Comparison of ENCODE assay signal across 9 cellular contexts in the genomic region with DNA sequence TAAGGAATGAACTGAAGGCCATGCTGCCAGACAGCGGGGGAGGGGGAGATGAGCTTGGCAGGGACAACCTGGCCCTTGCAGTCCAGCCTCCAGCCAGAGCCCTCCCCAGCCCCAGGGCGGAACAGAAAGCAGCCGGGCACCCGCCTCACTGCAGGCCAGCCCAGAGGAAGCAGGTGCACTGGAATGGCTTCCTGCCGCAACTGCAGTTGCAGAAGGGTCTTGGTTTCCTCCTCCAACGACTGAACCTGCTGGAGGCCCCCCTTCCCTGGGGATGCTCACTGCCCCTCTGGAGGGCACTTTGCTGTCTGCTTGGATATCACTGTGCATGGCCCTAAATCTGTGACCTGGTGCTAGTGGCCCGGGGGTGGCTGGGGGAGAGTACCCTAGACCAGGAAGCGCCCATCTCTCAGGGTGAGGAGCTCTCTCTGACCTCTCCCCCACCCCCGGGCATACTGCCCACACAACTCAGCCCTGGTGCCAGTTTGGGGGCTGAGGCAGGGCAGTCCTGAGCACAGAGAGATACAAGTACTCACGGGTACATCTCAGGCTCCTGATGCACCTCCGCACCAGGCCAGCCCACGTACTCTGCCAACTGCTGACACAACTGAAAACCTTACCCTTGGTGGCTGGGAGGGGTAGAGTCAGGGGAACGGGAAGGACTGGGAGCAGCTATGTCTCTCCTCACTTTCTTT. TPM values are rescaled to one million over a fixed set of nuclear protein-coding genes. Genes with fewer than 3 reads are reported as not detected.
DNase-seq lines count a peak whose midpoint lies in the region; ATAC-seq, FAIRE-seq and TF ChIP-seq lines count a peak whose summit lies in the region.
"Had no signal": no experiment of that assay in that cellular context is flagged by ENCODE, and none has a peak within 500 bp of the region (broad histone marks: within the 10 kb centered on the region; RNA-seq: fewer than 3 reads in every experiment).

No MANE protein-coding gene starts in this region.

- no peaks in the 10 kb centered on the region for H3K9me3 ChIP-seq in DOHH2 (ENCODE audit: control insufficient read depth, insufficient read depth, low read length)
- H3K9me3 ChIP-seq in kidney (ENCODE audit: control insufficient read depth in 1 of 2, low read length in 2 of 2): no peaks in the 10 kb centered on the region

- ATAC-seq in HG03432 (IDR thresholded peaks at IDR 0.05; ENCODE audit: unreplicated experiment): peak; percentile 43

- H3K4me3 ChIP-seq in DOHH2 (ENCODE audit: low read length) (peak overlapping the region; percentile 76), kidney (ENCODE audit: low read length in 2 of 2) (peak overlapping the region; percentile 35 to 49)

- intact Hi-C loops in kidney (cut with DNase I): loop anchor here (10.0 kb wide), 1 partner anchor 146 kb away; no protein-coding TSS in a partner anchor

- 0 out of 2 replicates have a peak, but pooled peaks cover 5% of the 10 kb centered on the region for H4K20me1 ChIP-seq in DOHH2 (ENCODE audit: control insufficient read depth, insufficient read depth, low read depth, low read length)

- DNase-seq in activated effector memory CD4-positive, alpha-beta T cell treated with anti-CD3 and anti-CD28 coated beads, Interleukin-2, amount 50 U/mL, for 16 hours: peak; percentile 77
- DNase-seq in kidney (no peak), substantia nigra (lab: John Stamatoyannopoulos, UW) (peak in 38 of 49 donors; percentile 15 to 78 (median 52)), NCI-H446 treated with DMSO at 0.1 percent for 48 hours (lab: John Stamatoyannopoulos, UW) (no peak), NK-92 (lab: John Stamatoyannopoulos, UW; ENCODE audit: unreplicated experiment) (no peak), KG1 (lab: John Stamatoyannopoulos, UW) (no peak)

- no peak for FAIRE-seq in kidney (lab: Jason Lieb, UNC)
- FAIRE-seq: endometrium had no signal

- H3K36me3 ChIP-seq in DOHH2 (ENCODE audit: control insufficient read depth, low read length) (peaks cover 25% of the 10 kb centered on the region), kidney (ENCODE audit: control insufficient read depth in 1 of 2, insufficient read depth in 2 of 2, low read length in 2 of 2) (no peaks in the 10 kb centered on the region)

- H3F3A ChIP-seq in DOHH2 (ENCODE audit: control insufficient read depth, insufficient read depth): peaks cover 13% of the 10 kb centered on the region

- no peak overlapping the region for H3K9ac ChIP-seq in kidney (ENCODE audit: low read length in 2 of 2)

- H3K4me1 ChIP-seq in DOHH2 (ENCODE audit: control insufficient read depth, low read length) (peaks cover 57% of the 10 kb centered on the region), kidney (ENCODE audit: control insufficient read depth in 1 of 2, insufficient read depth in 1 of 2, low read depth in 1 of 2, low read length in 2 of 2) (peaks cover 22 to 27% of the 10 kb centered on the region in 2 donors)

- peak overlapping the region; percentile 92 for H3K4me2 ChIP-seq in DOHH2 (ENCODE audit: low read length)

- H3K9me2 ChIP-seq in DOHH2 (replicated peaks; ENCODE audit: control insufficient read depth, low read length): no peaks in the 10 kb centered on the region

- peaks cover 41% of the 10 kb centered on the region for H3K79me2 ChIP-seq in DOHH2 (ENCODE audit: control insufficient read depth, low read length)

- peak overlapping the region; percentile 72 for H3K27ac ChIP-seq in DOHH2 (ENCODE audit: low read depth, low read length)
- peak overlapping the region in 1 of 2 donors; percentile 68 for H3K27ac ChIP-seq in kidney (ENCODE audit: low read depth in 2 of 2, low read length in 2 of 2)
- peak overlapping the region; percentile 88 for H3K27ac ChIP-seq in substantia nigra (ENCODE audit: low read depth, low read length, poor library complexity, severe bottlenecking)

- no peak for TF ChIP-seq CTCF in DOHH2 (IDR thresholded peaks at IDR 0.05; ENCODE audit: low read depth, low read length, poor library complexity, severe bottlenecking)
- no peak for TF ChIP-seq CTCF in kidney (IDR thresholded peaks at IDR 0.05; ENCODE audit: borderline replicate concordance, extremely low read depth, insufficient read depth)

- H3K27me3 ChIP-seq in DOHH2 (ENCODE audit: control insufficient read depth, low read length): no peaks in the 10 kb centered on the region

RNA-seq across cellular contexts. Expression of gene MYO18A, which starts 41.1 kb away (rescaled TPM):
- total RNA-seq in kidney: 60.7 TPM
- polyA plus RNA-seq in kidney (ENCODE audit: insufficient read depth, low read depth, low replicate concordance): 25.6 TPM

Comparison
In these comparisons a context has a peak if more than half of its experiments do, and no peak if none do; other contexts are left out.
1. DNase-seq: peak in activated effector memory CD4-positive, alpha-beta T cell treated with anti-CD3 and anti-CD28 coated beads, Interleukin-2, amount 50 U/mL, for 16 hours (single experiment) and substantia nigra (38 of 49); none in kidney (single experiment), NCI-H446 treated with DMSO at 0.1 percent for 48 hours (single experiment), NK-92 (single experiment) and KG1 (single experiment).